In genomic region chr20:46406986-46407670, GRCh38 we compare ENCODE assay signal across 8 cellular contexts. TPM values are rescaled to one million over a fixed set of nuclear protein-coding genes. Genes with fewer than 3 reads are reported as not detected.
DNase-seq lines count a peak whose midpoint lies in the region; ATAC-seq lines count a peak whose summit lies in the region.

No MANE protein-coding gene starts in this region.

- DNase-seq in DMS53 (lab: John Stamatoyannopoulos, UW): peak; percentile 96
- peak; percentile 34 for DNase-seq in LHCN-M2 (ENCODE audit: low read depth)
- peak; percentile 57 to 76 (median 65) for DNase-seq in T-helper 1 cell
- DNase-seq in immature natural killer cell: no peak
- DNase-seq in stimulated activated CD4-positive, alpha-beta T cell treated with anti-CD3 and anti-CD28 coated beads, Interleukin-12 subunit alpha, Interleukin-12 subunit beta, amount 100 ng/mL, for 48 hours (ENCODE audit: low read depth in 2 of 3, low spot score in 1 of 3): peak; percentile 82 to 84 (median 83)
- DNase-seq in mesenteric fat pad (ENCODE audit: low spot score): no peak

- peak overlapping the region; percentile 78 for H3K27ac ChIP-seq in angular gyrus (ENCODE audit: low read depth, low read length)

- H3K4me1 Mint-ChIP-seq in immature natural killer cell: peaks cover 62 to 71% of the 10 kb centered on the region in 2 donors

- peaks cover 0 to 2% (median 0%) of the 10 kb centered on the region in 3 donors for H3K36me3 Mint-ChIP-seq in immature natural killer cell

- no peaks in the 10 kb centered on the region for H3K9me3 Mint-ChIP-seq in immature natural killer cell

- peak overlapping the region; percentile 91 to 98 (median 96) for H3K27ac Mint-ChIP-seq in immature natural killer cell

- peak; percentile 29 for ATAC-seq in GM21737 (IDR thresholded peaks at IDR 0.05; ENCODE audit: unreplicated experiment)

- peak overlapping the region; percentile 88 to 99 (median 95) for H3K4me3 Mint-ChIP-seq in immature natural killer cell

- H3K27me3 Mint-ChIP-seq in immature natural killer cell (ENCODE audit: low read depth in 3 of 3): peaks cover 7 to 17% (median 16%) of the 10 kb centered on the region in 3 donors

RNA-seq across cellular contexts. Expression of gene ELMO2, which starts 0.7 kb away (rescaled TPM):
- total RNA-seq in LHCN-M2 (2014; rRNA removed) (26.9 and 33.8 TPM in 2 replicates), mesenteric fat pad (62.1 TPM)
- 27.2 TPM for polyA plus RNA-seq in LHCN-M2 (2012)
- polyA plus RNA-seq in immature natural killer cell: 100 to 1,000 TPM in 1 of 3 donors, 10 to 100 TPM in 2; 50.7 to 107 (median 98.7) TPM

Comparison
In these comparisons a context has a peak if more than half of its experiments do, and no peak if none do; other contexts are left out.
1. DNase-seq: peak in DMS53 (single experiment), LHCN-M2 (single experiment), T-helper 1 cell (5 of 5) and stimulated activated CD4-positive, alpha-beta T cell treated with anti-CD3 and anti-CD28 coated beads, Interleukin-12 subunit alpha, Interleukin-12 subunit beta, amount 100 ng/mL, for 48 hours (3 of 3); none in immature natural killer cell (0 of 3) and mesenteric fat pad (single experiment).